In genomic region chr14:58830121-58830520, GRCh38 we compare ENCODE assay signal across 21 cellular contexts.
"Had no signal": no experiment of that assay in that cellular context is flagged by ENCODE, and none has a peak within 500 bp of the region (broad histone marks: within the 10 kb centered on the region; RNA-seq: fewer than 3 reads in every experiment).

No MANE protein-coding gene starts in this region.

- H3K27me3 ChIP-seq: dorsolateral prefrontal cortex, right atrium auricular region, spleen, suprapubic skin, tibial artery had no signal

- H3K4me3 ChIP-seq: coronary artery, dorsolateral prefrontal cortex, mucosa of descending colon, right atrium auricular region, spleen, suprapubic skin, tibial artery had no signal

- H3K27ac ChIP-seq: coronary artery, dorsolateral prefrontal cortex, right atrium auricular region, spleen, suprapubic skin, tibial artery had no signal

- DNase-seq: activated CD4-positive, alpha-beta memory T cell treated with anti-CD3 and anti-CD28 coated beads for 36 hours; activated CD4-positive, alpha-beta T cell treated with anti-CD3 and anti-CD28 coated beads, Interleukin-2, amount 10 ng/mL, durations not matched to agents 24 days and 14 days; activated CD4-positive, CD25-positive, alpha-beta regulatory T cell treated with anti-CD3 and anti-CD28 coated beads, Interleukin-2, amount 50 U/mL, for 72 hours; activated CD8-positive, alpha-beta memory T cell treated with anti-CD3 and anti-CD28 coated beads, Interleukin-2, amount 50 U/mL, for 48 hours; activated gamma-delta T cell treated with Interleukin-2 at 50 U/mL for 16 hours; activated T-cell treated with anti-CD3 and anti-CD28 coated beads, Interleukin-2, amount 50 U/mL, for 4 hours; cerebellar nuclear complex; dorsolateral prefrontal cortex; effector memory CD4-positive, alpha-beta T cell; left cardiac atrium; left ventricle myocardium superior; spleen; stimulated activated naive CD4-positive, alpha-beta T cell; tibial artery had no signal

- H3K9me3 ChIP-seq: mucosa of descending colon, suprapubic skin, tibial artery had no signal

- H3K36me3 ChIP-seq: right atrium auricular region, spleen, suprapubic skin, tibial artery had no signal

- ATAC-seq: activated naive CD4-positive, alpha-beta T cell treated with anti-CD3 and anti-CD28 coated beads, Interleukin-2, amount 50 U/mL, for 72 hours; activated T-cell treated with anti-CD3 and anti-CD28 coated beads, Interleukin-2, amount 50 U/mL, for 4 hours; activated T-helper 17 cell treated with anti-CD3 and anti-CD28 coated beads, Interleukin-2, amount 50 U/mL, for 72 hours; left cardiac atrium; left ventricle myocardium superior; natural killer cell treated with Interleukin-12 subunit alpha and Interleukin-12 subunit beta and Interleukin-15 and Interleukin-18, amount 100 ng/mL, for 72 hours had no signal

- H3K4me1 ChIP-seq: right atrium auricular region, spleen, tibial artery had no signal
